In the genomic region with DNA sequence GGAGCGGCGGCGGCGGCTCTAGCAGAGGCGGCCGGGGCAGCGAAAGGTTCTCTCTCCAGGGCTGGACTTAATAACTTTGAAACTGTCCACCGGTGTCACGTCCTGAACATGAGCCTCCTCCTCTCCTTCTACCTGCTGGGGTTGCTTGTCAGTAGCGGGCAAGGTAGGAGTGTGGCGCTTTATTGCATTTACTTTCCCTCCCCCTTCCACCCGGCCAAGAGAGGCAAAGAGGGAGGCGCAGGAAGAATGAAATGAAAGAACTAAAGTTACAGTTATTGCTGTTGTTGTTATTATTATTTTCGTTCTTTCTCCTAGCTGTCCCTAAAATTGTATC, we compare ENCODE assay signal across 1 cellular context.
TF ChIP-seq lines count a peak whose summit lies in the region.

No MANE protein-coding gene starts in this region.

TF ChIP-seq in HepG2, 621 proteins besides CTCF, POLR2A, EP300 and RAD21:
- TF ChIP-seq, protein P1, sequence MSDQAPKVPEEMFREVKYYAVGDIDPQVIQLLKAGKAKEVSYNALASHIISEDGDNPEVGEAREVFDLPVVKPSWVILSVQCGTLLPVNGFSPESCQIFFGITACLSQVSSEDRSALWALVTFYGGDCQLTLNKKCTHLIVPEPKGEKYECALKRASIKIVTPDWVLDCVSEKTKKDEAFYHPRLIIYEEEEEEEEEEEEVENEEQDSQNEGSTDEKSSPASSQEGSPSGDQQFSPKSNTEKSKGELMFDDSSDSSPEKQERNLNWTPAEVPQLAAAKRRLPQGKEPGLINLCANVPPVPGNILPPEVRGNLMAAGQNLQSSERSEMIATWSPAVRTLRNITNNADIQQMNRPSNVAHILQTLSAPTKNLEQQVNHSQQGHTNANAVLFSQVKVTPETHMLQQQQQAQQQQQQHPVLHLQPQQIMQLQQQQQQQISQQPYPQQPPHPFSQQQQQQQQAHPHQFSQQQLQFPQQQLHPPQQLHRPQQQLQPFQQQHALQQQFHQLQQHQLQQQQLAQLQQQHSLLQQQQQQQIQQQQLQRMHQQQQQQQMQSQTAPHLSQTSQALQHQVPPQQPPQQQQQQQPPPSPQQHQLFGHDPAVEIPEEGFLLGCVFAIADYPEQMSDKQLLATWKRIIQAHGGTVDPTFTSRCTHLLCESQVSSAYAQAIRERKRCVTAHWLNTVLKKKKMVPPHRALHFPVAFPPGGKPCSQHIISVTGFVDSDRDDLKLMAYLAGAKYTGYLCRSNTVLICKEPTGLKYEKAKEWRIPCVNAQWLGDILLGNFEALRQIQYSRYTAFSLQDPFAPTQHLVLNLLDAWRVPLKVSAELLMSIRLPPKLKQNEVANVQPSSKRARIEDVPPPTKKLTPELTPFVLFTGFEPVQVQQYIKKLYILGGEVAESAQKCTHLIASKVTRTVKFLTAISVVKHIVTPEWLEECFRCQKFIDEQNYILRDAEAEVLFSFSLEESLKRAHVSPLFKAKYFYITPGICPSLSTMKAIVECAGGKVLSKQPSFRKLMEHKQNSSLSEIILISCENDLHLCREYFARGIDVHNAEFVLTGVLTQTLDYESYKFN (CRISPR knock-in tag; conservative IDR thresholded peaks at IDR 0.05): no peak
- no peak for TF ChIP-seq HMGA1 (CRISPR knock-in tag; conservative IDR thresholded peaks at IDR 0.05)
- TF ChIP-seq SMARCC2 (IDR thresholded peaks at IDR 0.05): no peak
- TF ChIP-seq HIVEP1 (CRISPR knock-in tag; IDR thresholded peaks at IDR 0.05): no peak
- TF ChIP-seq ZKSCAN5 (CRISPR knock-in tag; IDR thresholded peaks at IDR 0.05): no peak
- no peak for TF ChIP-seq PHF8 (CRISPR knock-in tag; IDR thresholded peaks at IDR 0.05)
- no peak for TF ChIP-seq ZMYM3 (CRISPR knock-in tag; IDR thresholded peaks at IDR 0.05)
- TF ChIP-seq FLYWCH1 (CRISPR knock-in tag; IDR thresholded peaks at IDR 0.05): no peak
- TF ChIP-seq, protein P2, sequence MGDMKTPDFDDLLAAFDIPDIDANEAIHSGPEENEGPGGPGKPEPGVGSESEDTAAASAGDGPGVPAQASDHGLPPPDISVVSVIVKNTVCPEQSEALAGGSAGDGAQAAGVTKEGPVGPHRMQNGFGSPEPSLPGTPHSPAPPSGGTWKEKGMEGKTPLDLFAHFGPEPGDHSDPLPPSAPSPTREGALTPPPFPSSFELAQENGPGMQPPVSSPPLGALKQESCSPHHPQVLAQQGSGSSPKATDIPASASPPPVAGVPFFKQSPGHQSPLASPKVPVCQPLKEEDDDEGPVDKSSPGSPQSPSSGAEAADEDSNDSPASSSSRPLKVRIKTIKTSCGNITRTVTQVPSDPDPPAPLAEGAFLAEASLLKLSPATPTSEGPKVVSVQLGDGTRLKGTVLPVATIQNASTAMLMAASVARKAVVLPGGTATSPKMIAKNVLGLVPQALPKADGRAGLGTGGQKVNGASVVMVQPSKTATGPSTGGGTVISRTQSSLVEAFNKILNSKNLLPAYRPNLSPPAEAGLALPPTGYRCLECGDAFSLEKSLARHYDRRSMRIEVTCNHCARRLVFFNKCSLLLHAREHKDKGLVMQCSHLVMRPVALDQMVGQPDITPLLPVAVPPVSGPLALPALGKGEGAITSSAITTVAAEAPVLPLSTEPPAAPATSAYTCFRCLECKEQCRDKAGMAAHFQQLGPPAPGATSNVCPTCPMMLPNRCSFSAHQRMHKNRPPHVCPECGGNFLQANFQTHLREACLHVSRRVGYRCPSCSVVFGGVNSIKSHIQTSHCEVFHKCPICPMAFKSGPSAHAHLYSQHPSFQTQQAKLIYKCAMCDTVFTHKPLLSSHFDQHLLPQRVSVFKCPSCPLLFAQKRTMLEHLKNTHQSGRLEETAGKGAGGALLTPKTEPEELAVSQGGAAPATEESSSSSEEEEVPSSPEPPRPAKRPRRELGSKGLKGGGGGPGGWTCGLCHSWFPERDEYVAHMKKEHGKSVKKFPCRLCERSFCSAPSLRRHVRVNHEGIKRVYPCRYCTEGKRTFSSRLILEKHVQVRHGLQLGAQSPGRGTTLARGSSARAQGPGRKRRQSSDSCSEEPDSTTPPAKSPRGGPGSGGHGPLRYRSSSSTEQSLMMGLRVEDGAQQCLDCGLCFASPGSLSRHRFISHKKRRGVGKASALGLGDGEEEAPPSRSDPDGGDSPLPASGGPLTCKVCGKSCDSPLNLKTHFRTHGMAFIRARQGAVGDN (CRISPR knock-in tag; IDR thresholded peaks at IDR 0.05): no peak
